ENCODE assay signal across 1 cellular context in the genomic region with DNA sequence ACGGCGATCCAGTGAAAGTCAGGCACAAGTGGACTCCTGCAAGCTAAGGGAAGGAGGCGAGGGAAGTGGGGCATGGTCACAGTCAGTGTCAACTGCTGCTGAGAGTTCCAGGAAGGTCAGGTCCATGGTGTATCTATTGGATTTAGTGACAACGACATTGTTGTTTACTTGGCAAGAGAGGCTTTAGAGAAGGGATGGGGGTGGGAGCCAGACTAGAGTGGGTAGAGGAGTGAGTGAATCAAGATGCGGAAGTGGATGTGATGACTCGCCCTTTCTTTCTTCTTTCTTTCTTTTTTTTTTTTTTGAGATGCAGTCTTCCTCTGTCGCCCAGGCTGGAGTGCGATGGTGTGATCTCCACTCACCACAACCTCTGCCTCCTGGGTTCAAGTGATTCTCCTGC.
TF ChIP-seq lines count a peak whose summit lies in the region.

No MANE protein-coding gene starts in this region.

TF ChIP-seq in GM12878, 131 proteins besides CTCF, POLR2A, EP300 and RAD21 (continued from another document):
- TF ChIP-seq, protein P1, sequence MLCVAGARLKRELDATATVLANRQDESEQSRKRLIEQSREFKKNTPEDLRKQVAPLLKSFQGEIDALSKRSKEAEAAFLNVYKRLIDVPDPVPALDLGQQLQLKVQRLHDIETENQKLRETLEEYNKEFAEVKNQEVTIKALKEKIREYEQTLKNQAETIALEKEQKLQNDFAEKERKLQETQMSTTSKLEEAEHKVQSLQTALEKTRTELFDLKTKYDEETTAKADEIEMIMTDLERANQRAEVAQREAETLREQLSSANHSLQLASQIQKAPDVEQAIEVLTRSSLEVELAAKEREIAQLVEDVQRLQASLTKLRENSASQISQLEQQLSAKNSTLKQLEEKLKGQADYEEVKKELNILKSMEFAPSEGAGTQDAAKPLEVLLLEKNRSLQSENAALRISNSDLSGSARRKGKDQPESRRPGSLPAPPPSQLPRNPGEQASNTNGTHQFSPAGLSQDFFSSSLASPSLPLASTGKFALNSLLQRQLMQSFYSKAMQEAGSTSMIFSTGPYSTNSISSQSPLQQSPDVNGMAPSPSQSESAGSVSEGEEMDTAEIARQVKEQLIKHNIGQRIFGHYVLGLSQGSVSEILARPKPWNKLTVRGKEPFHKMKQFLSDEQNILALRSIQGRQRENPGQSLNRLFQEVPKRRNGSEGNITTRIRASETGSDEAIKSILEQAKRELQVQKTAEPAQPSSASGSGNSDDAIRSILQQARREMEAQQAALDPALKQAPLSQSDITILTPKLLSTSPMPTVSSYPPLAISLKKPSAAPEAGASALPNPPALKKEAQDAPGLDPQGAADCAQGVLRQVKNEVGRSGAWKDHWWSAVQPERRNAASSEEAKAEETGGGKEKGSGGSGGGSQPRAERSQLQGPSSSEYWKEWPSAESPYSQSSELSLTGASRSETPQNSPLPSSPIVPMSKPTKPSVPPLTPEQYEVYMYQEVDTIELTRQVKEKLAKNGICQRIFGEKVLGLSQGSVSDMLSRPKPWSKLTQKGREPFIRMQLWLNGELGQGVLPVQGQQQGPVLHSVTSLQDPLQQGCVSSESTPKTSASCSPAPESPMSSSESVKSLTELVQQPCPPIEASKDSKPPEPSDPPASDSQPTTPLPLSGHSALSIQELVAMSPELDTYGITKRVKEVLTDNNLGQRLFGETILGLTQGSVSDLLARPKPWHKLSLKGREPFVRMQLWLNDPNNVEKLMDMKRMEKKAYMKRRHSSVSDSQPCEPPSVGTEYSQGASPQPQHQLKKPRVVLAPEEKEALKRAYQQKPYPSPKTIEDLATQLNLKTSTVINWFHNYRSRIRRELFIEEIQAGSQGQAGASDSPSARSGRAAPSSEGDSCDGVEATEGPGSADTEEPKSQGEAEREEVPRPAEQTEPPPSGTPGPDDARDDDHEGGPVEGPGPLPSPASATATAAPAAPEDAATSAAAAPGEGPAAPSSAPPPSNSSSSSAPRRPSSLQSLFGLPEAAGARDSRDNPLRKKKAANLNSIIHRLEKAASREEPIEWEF (IDR thresholded peaks at IDR 0.05; ENCODE audit: insufficient replicate concordance, low read depth, low read length), result no peak
- TF ChIP-seq WRNIP1 (IDR thresholded peaks at IDR 0.05; ENCODE audit: borderline replicate concordance, low read depth, low read length), result no peak
- no peak for TF ChIP-seq HCFC1 (IDR thresholded peaks at IDR 0.05; ENCODE audit: low read length)
- no peak for TF ChIP-seq TCF7 (IDR thresholded peaks at IDR 0.05; ENCODE audit: borderline replicate concordance)
- no peak for TF ChIP-seq TCF3 (IDR thresholded peaks at IDR 0.05; ENCODE audit: borderline replicate concordance, insufficient read depth, low read depth, low read length)
- TF ChIP-seq NFYA (IDR thresholded peaks at IDR 0.05; ENCODE audit: borderline replicate concordance, low read depth, low read length), result no peak
- TF ChIP-seq, protein P2, sequence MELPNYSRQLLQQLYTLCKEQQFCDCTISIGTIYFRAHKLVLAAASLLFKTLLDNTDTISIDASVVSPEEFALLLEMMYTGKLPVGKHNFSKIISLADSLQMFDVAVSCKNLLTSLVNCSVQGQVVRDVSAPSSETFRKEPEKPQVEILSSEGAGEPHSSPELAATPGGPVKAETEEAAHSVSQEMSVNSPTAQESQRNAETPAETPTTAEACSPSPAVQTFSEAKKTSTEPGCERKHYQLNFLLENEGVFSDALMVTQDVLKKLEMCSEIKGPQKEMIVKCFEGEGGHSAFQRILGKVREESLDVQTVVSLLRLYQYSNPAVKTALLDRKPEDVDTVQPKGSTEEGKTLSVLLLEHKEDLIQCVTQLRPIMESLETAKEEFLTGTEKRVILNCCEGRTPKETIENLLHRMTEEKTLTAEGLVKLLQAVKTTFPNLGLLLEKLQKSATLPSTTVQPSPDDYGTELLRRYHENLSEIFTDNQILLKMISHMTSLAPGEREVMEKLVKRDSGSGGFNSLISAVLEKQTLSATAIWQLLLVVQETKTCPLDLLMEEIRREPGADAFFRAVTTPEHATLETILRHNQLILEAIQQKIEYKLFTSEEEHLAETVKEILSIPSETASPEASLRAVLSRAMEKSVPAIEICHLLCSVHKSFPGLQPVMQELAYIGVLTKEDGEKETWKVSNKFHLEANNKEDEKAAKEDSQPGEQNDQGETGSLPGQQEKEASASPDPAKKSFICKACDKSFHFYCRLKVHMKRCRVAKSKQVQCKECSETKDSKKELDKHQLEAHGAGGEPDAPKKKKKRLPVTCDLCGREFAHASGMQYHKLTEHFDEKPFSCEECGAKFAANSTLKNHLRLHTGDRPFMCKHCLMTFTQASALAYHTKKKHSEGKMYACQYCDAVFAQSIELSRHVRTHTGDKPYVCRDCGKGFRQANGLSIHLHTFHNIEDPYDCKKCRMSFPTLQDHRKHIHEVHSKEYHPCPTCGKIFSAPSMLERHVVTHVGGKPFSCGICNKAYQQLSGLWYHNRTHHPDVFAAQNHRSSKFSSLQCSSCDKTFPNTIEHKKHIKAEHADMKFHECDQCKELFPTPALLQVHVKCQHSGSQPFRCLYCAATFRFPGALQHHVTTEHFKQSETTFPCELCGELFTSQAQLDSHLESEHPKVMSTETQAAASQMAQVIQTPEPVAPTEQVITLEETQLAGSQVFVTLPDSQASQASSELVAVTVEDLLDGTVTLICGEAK (IDR thresholded peaks at IDR 0.05; ENCODE audit: borderline replicate concordance), result no peak
- TF ChIP-seq, protein P3, sequence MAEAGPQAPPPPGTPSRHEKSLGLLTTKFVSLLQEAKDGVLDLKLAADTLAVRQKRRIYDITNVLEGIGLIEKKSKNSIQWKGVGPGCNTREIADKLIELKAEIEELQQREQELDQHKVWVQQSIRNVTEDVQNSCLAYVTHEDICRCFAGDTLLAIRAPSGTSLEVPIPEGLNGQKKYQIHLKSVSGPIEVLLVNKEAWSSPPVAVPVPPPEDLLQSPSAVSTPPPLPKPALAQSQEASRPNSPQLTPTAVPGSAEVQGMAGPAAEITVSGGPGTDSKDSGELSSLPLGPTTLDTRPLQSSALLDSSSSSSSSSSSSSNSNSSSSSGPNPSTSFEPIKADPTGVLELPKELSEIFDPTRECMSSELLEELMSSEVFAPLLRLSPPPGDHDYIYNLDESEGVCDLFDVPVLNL (IDR thresholded peaks at IDR 0.05; ENCODE audit: low read depth, low read length), result no peak
- no peak for TF ChIP-seq MTA2 (IDR thresholded peaks at IDR 0.05; ENCODE audit: low read depth)
- no peak for TF ChIP-seq SMC3 (IDR thresholded peaks at IDR 0.05; ENCODE audit: borderline replicate concordance, low read length)
- TF ChIP-seq RB1 (IDR thresholded peaks at IDR 0.05; ENCODE audit: borderline replicate concordance), result no peak
- no peak for TF ChIP-seq NR2C2 (IDR thresholded peaks at IDR 0.05; ENCODE audit: borderline replicate concordance, control insufficient read depth, insufficient read length, low read depth)
- TF ChIP-seq, protein P4, sequence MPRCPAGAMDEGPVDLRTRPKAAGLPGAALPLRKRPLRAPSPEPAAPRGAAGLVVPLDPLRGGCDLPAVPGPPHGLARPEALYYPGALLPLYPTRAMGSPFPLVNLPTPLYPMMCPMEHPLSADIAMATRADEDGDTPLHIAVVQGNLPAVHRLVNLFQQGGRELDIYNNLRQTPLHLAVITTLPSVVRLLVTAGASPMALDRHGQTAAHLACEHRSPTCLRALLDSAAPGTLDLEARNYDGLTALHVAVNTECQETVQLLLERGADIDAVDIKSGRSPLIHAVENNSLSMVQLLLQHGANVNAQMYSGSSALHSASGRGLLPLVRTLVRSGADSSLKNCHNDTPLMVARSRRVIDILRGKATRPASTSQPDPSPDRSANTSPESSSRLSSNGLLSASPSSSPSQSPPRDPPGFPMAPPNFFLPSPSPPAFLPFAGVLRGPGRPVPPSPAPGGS (IDR thresholded peaks at IDR 0.05; ENCODE audit: borderline replicate concordance, insufficient read depth, low read depth, low read length, poor library complexity, severe bottlenecking), result no peak
- TF ChIP-seq SMAD1 (IDR thresholded peaks at IDR 0.05; ENCODE audit: low read depth, partially characterized antibody), result no peak
- TF ChIP-seq RAD51 (IDR thresholded peaks at IDR 0.05), result no peak
- TF ChIP-seq SUZ12 (IDR thresholded peaks at IDR 0.05; ENCODE audit: unreplicated experiment), result no peak
